14 cellular contexts compared by ENCODE assay signal in genomic region chr5:643811-644271, GRCh38. TPM values are rescaled to one million over a fixed set of nuclear protein-coding genes. Genes with fewer than 3 reads are reported as not detected.
DNase-seq lines count a peak whose midpoint lies in the region; ATAC-seq, FAIRE-seq and TF ChIP-seq lines count a peak whose summit lies in the region.
"Had no signal": no experiment of that assay in that cellular context is flagged by ENCODE, and none has a peak within 500 bp of the region (broad histone marks: within the 10 kb centered on the region; RNA-seq: fewer than 3 reads in every experiment).

No MANE protein-coding gene starts in this region.

- POLR2A ChIA-PET in HepG2 (lab: Yijun Ruan, JAX) = no interaction called here

- no peaks in the 10 kb centered on the region for H4K20me1 ChIP-seq in HepG2 (ENCODE audit: insufficient read depth, low read length)

- FAIRE-seq in HepG2 (lab: Jason Lieb, UNC) = no peak
- FAIRE-seq: H1 had no signal

- no peaks in the 10 kb centered on the region for H3K79me2 ChIP-seq in HepG2 (ENCODE audit: insufficient read depth, low read length)

- H3K4me1 ChIP-seq in HepG2 (ENCODE audit: insufficient read depth, low read length) = 0 out of 2 replicates have a peak, but pooled peaks cover 10% of the 10 kb centered on the region
- H3K4me1 ChIP-seq in colonic mucosa = no peaks in the 10 kb centered on the region
- H3K4me1 ChIP-seq: right atrium auricular region had no signal

- in situ Hi-C loops in HepG2 (cut with HindIII; ENCODE audit: extremely low pct_ligation_motif_present, low pct_unique_long_range_greater_than_20kb) = no loop called here

- H2AFZ ChIP-seq in HepG2 (ENCODE audit: low read length) = no peak overlapping the region

- CTCF ChIA-PET in HepG2 (lab: Yijun Ruan, JAX; ENCODE audit: low intra/inter-chr PET ratio, low total read pairs) = no interaction called here

- no peak for TF ChIP-seq POLR2A in HepG2 (IDR thresholded peaks at IDR 0.05; ENCODE audit: insufficient read depth in 1 of 2, low read depth in 2 of 2, low read length in 2 of 2)

- ATAC-seq in GM18499 (IDR thresholded peaks at IDR 0.05; ENCODE audit: insufficient read depth, unreplicated experiment) = peak; percentile 82
- ATAC-seq in GM21717 (IDR thresholded peaks at IDR 0.05; ENCODE audit: unreplicated experiment) = peak; percentile 62
- no peak for ATAC-seq in HepG2
- no peak for ATAC-seq in HG03442 (IDR thresholded peaks at IDR 0.05; ENCODE audit: unreplicated experiment)
- ATAC-seq: activated CD4-positive, alpha-beta T cell treated with anti-CD3 and anti-CD28 coated beads for 36 hours; left ventricle myocardium superior had no signal

- WGBS in HepG2 (ENCODE audit: low lambda C conversion rate) = 98% methylated on average over 4 of the region's 11 CpGs

- TF ChIP-seq CTCF in HepG2 (CRISPR knock-in tag; IDR thresholded peaks at IDR 0.05) = no peak
- TF ChIP-seq CTCF in colonic mucosa (IDR thresholded peaks at IDR 0.05) = no peak

- no peak overlapping the region for H3K4me2 ChIP-seq in HepG2 (ENCODE audit: low read depth, low read length)
- H3K4me2 ChIP-seq: KMS-11 had no signal

- H3K27me3 ChIP-seq in HepG2 (ENCODE audit: control insufficient read depth in 1 of 2, insufficient read depth in 2 of 2, low read length in 2 of 2) (no peaks in the 10 kb centered on the region), colonic mucosa (no peaks in the 10 kb centered on the region)
- H3K27me3 ChIP-seq: right atrium auricular region had no signal

- peak; percentile 48 for DNase-seq in MV-4-11 (lab: John Stamatoyannopoulos, UW)
- no peak for DNase-seq in HepG2 (ENCODE audit: low spot score)
- DNase-seq in middle frontal gyrus (ENCODE audit: extremely low spot score, low spot score) = no peak
- DNase-seq in NCI-H82 (lab: John Stamatoyannopoulos, UW) = no peak
- DNase-seq in colonic mucosa = no peak
- DNase-seq: activated CD4-positive, alpha-beta T cell treated with anti-CD3 and anti-CD28 coated beads for 36 hours; left ventricle myocardium superior; stimulated activated CD8-positive, alpha-beta memory T cell treated with anti-CD3 and anti-CD28 coated beads, Interleukin-4, amount 100 ng/mL, for 48 hours had no signal

- H3K27ac ChIP-seq in HepG2 (ENCODE audit: extremely low read length, insufficient read depth, low read length) = no peak overlapping the region
- no peak overlapping the region for H3K27ac ChIP-seq in colonic mucosa
- H3K27ac ChIP-seq: KMS-11, right atrium auricular region had no signal

- H3K9ac ChIP-seq in HepG2 (ENCODE audit: insufficient read depth, low read depth, low read length) (no peak overlapping the region), colonic mucosa (ENCODE audit: low read depth in 2 of 2, low read length in 2 of 2) (no peak overlapping the region)
- H3K9ac ChIP-seq: KMS-11 had no signal

- intact Hi-C loops in HepG2 (cut with micrococcal nuclease; ENCODE audit: unreplicated experiment) (no loop called here), colonic mucosa (cut with DNase I) (no loop called here)

- TF ChIP-seq EP300 in HepG2 (IDR thresholded peaks at IDR 0.05; ENCODE audit: low read depth in 2 of 2, low read length in 2 of 2) (no peak), HepG2 (CRISPR knock-in tag; IDR thresholded peaks at IDR 0.05; ENCODE audit: borderline replicate concordance) (no peak)

- TF ChIP-seq RAD21 in HepG2 (CRISPR knock-in tag; IDR thresholded peaks at IDR 0.05) = no peak

- no peaks in the 10 kb centered on the region for H3K9me3 ChIP-seq in HepG2 (ENCODE audit: low read length)
- no peaks in the 10 kb centered on the region for H3K9me3 ChIP-seq in colonic mucosa
- H3K9me3 ChIP-seq: right atrium auricular region had no signal

- H3K36me3 ChIP-seq in HepG2 (replicated peaks in 1 of 2; ENCODE audit: control insufficient read depth in 1 of 2, insufficient read depth in 2 of 2, low read length in 2 of 2) (peaks cover 13 to 59% of the 10 kb centered on the region in 2 experiments; a peak in 4 of 5 replicates), colonic mucosa (no peaks in the 10 kb centered on the region)
- H3K36me3 ChIP-seq: right atrium auricular region had no signal

- BruUV-seq in HepG2 (replicated peaks; lab: Mats Ljungman, UMichigan) = no TSS peak

- H3K4me3 ChIP-seq in HepG2 (replicated peaks in 1 of 3; ENCODE audit: insufficient read depth in 1 of 3, low read depth in 2 of 3, low read length in 3 of 3) = no peak overlapping the region
- H3K4me3 ChIP-seq in colonic mucosa = no peak overlapping the region
- H3K4me3 ChIP-seq: right atrium auricular region had no signal

TF ChIP-seq in HepG2, 621 proteins besides CTCF, POLR2A, EP300 and RAD21 (continues in another document):
- TF ChIP-seq STAT6 (CRISPR knock-in tag; IDR thresholded peaks at IDR 0.05; ENCODE audit: borderline replicate concordance) = no peak
- peak; percentile 62 for TF ChIP-seq AGO2 (optimal IDR thresholded peaks at IDR 0.05; ENCODE audit: low read depth, low read length)

RNA-seq across cellular contexts. Expression of gene CEP72, which starts 31.7 kb away (rescaled TPM):
- 8.1 and 9.4 TPM in 2 replicates for total RNA-seq in HepG2 (2016; rRNA removed; fragmentation: Illumina TruSeq; extraction: Trizol)
- 11.3 and 14.4 TPM in 2 replicates for total RNA-seq in HepG2 (2016; cell fraction: cytosol; rRNA removed; fragmentation: Illumina TruSeq; extraction: Trizol; ENCODE audit: low read depth)
- 6.5 and 9.1 TPM in 2 replicates for total RNA-seq in HepG2 (2016; cell fraction: insoluble cytoplasmic fraction; rRNA removed; fragmentation: Illumina TruSeq; extraction: Trizol)
- total RNA-seq in HepG2 (2016; cell fraction: membrane; rRNA removed; fragmentation: Illumina TruSeq; extraction: Trizol) = 6.6 and 7.9 TPM in 2 replicates
- 11.4 and 12.2 TPM in 2 replicates for total RNA-seq in HepG2 (2016; cell fraction: nucleus; rRNA removed; fragmentation: Illumina TruSeq; extraction: Trizol)
- 3.4 and 4.4 TPM in 2 replicates for polyA plus RNA-seq in HepG2 (2011; rRNA removed)
- 1.9 and 3.9 TPM in 2 replicates for polyA plus RNA-seq in HepG2 (2011; cell fraction: cytosol; rRNA removed)
- polyA plus RNA-seq in HepG2 (2011; cell fraction: nucleus; rRNA removed) = 8.5 and 11.6 TPM in 2 replicates
- polyA plus RNA-seq in HepG2 (2012) = 1.8 and 3.2 TPM in 2 replicates
- 0.64 and 0.84 TPM in 2 replicates for polyA plus RNA-seq in HepG2 (2016; cell fraction: cytosol; fragmentation: Illumina TruSeq; extraction: Trizol; ENCODE audit: low read depth)
- 6.3 and 7.6 TPM in 2 replicates for polyA plus RNA-seq in HepG2 (2016; cell fraction: insoluble cytoplasmic fraction; fragmentation: Illumina TruSeq; extraction: Trizol; ENCODE audit: low read depth)
- polyA plus RNA-seq in HepG2 (2016; cell fraction: membrane; fragmentation: Illumina TruSeq; extraction: Trizol; ENCODE audit: low read depth) = 1.9 and 2.0 TPM in 2 replicates
- 17.4 and 20.5 TPM in 2 replicates for polyA plus RNA-seq in HepG2 (2016; cell fraction: nucleus; fragmentation: Illumina TruSeq; extraction: Trizol; ENCODE audit: insufficient read depth, low read depth)
- polyA minus RNA-seq in HepG2 (2011; rRNA and poly(A)+ RNA removed; ENCODE audit: low replicate concordance) = 15.4 and 136 TPM in 2 replicates
- polyA minus RNA-seq in HepG2 (2011; cell fraction: cytosol; rRNA and poly(A)+ RNA removed) = 3.4 and 4.0 TPM in 2 replicates
- 13.1 and 17.0 TPM in 2 replicates for polyA minus RNA-seq in HepG2 (2011; cell fraction: nucleus; rRNA and poly(A)+ RNA removed)
- total RNA-seq in colonic mucosa = 10 to 100 TPM in 1 of 2 donors, 1 to 10 TPM in 1; 3.8 to 21.0 TPM

RNA-seq across cellular contexts. Expression of gene TPPP, which starts 49.3 kb away (rescaled TPM):
- total RNA-seq in HepG2 (2016; rRNA removed; fragmentation: Illumina TruSeq; extraction: Trizol) (0.04 TPM in 1 of 2 replicates, not detected in the other), colonic mucosa (1 to 10 TPM; 1.7 to 4.0 TPM)
- total RNA-seq in HepG2 (2016; cell fraction: cytosol; rRNA removed; fragmentation: Illumina TruSeq; extraction: Trizol; ENCODE audit: low read depth) = not detected in 2 replicates
- 0.04 TPM in 1 of 2 replicates, not detected in the other for total RNA-seq in HepG2 (2016; cell fraction: insoluble cytoplasmic fraction; rRNA removed; fragmentation: Illumina TruSeq; extraction: Trizol)
- total RNA-seq in HepG2 (2016; cell fraction: membrane; rRNA removed; fragmentation: Illumina TruSeq; extraction: Trizol) = 0.03 TPM in 1 of 2 replicates, not detected in the other
- not detected in 2 replicates for total RNA-seq in HepG2 (2016; cell fraction: nucleus; rRNA removed; fragmentation: Illumina TruSeq; extraction: Trizol)
- 0.05 and 0.07 TPM in 2 replicates for polyA plus RNA-seq in HepG2 (2011; rRNA removed)
- polyA plus RNA-seq in HepG2 (2011; cell fraction: cytosol; rRNA removed) = 0.04 and 0.07 TPM in 2 replicates
- 0.07 and 0.16 TPM in 2 replicates for polyA plus RNA-seq in HepG2 (2011; cell fraction: nucleus; rRNA removed)
- 0.17 and 0.20 TPM in 2 replicates for polyA plus RNA-seq in HepG2 (2012)
- not detected in 2 replicates for polyA plus RNA-seq in HepG2 (2016; cell fraction: cytosol; fragmentation: Illumina TruSeq; extraction: Trizol; ENCODE audit: low read depth)
- polyA plus RNA-seq in HepG2 (2016; cell fraction: insoluble cytoplasmic fraction; fragmentation: Illumina TruSeq; extraction: Trizol; ENCODE audit: low read depth) = 0.05 TPM in 1 of 2 replicates, not detected in the other
- polyA plus RNA-seq in HepG2 (2016; cell fraction: membrane; fragmentation: Illumina TruSeq; extraction: Trizol; ENCODE audit: low read depth) = not detected in 2 replicates
- polyA plus RNA-seq in HepG2 (2016; cell fraction: nucleus; fragmentation: Illumina TruSeq; extraction: Trizol; ENCODE audit: insufficient read depth, low read depth) = not detected in 2 replicates
- 0.24 and 0.28 TPM in 2 replicates for polyA minus RNA-seq in HepG2 (2011; rRNA and poly(A)+ RNA removed; ENCODE audit: low replicate concordance)
- 0.10 and 0.18 TPM in 2 replicates for polyA minus RNA-seq in HepG2 (2011; cell fraction: cytosol; rRNA and poly(A)+ RNA removed)
- polyA minus RNA-seq in HepG2 (2011; cell fraction: nucleus; rRNA and poly(A)+ RNA removed) = 0.12 TPM in 1 of 2 replicates, not detected in the other

Comparison
In these comparisons a context has a peak if more than half of its experiments do, and no peak if none do; other contexts are left out.
1. ATAC-seq: peak in GM18499 (single experiment) and GM21717 (single experiment); none in HepG2 (single experiment) and HG03442 (single experiment).